8 cellular contexts compared by ENCODE assay signal in genomic region chr11:63999349-64000025, GRCh38. TPM values are rescaled to one million over a fixed set of nuclear protein-coding genes. Genes with fewer than 3 reads are reported as not detected.
DNase-seq lines count a peak whose midpoint lies in the region; ATAC-seq and TF ChIP-seq lines count a peak whose summit lies in the region.

No MANE protein-coding gene starts in this region.

- H3K36me3 Mint-ChIP-seq in activated naive CD8-positive, alpha-beta T cell treated with anti-CD3 and anti-CD28 coated beads, Interleukin-2, amount 10 ng/mL, durations not matched to agents 7 days and 5 days, result peaks cover 10% of the 10 kb centered on the region

- H3K4me3 ChIP-seq in Panc1 (ENCODE audit: low read depth in 2 of 2, low read length in 2 of 2) (no peak overlapping the region), iPS-20b (ENCODE audit: low read length) (peak overlapping the region; percentile 58; the same call in 1 of the 2 replicates)

- ATAC-seq in Panc1 (peak; percentile 64), GM21528 (IDR thresholded peaks at IDR 0.05; ENCODE audit: low FRiP score, unreplicated experiment) (no peak)
- peak; percentile 30 for ATAC-seq in activated naive CD8-positive, alpha-beta T cell treated with anti-CD3 and anti-CD28 coated beads, Interleukin-2, amount 10 ng/mL, durations not matched to agents 7 days and 5 days (ENCODE audit: low read depth)

- no peaks in the 10 kb centered on the region for H3K9me3 Mint-ChIP-seq in activated naive CD8-positive, alpha-beta T cell treated with anti-CD3 and anti-CD28 coated beads, Interleukin-2, amount 10 ng/mL, durations not matched to agents 7 days and 5 days

- POLR2A ChIA-PET in Panc1 (lab: Charles Lee), result interaction anchor here (0.7 kb wide), 1 partner anchor 38 kb away, joined by 3 read pairs; no protein-coding TSS in a partner anchor
- POLR2A ChIA-PET in activated naive CD8-positive, alpha-beta T cell treated with anti-CD3 and anti-CD28 coated beads, Interleukin-2, amount 10 ng/mL, durations not matched to agents 7 days and 5 days (lab: Charles Lee), result interaction anchor here (0.9 to 1.7 kb wide), 5 partner anchors 11 to 227 kb away, joined by 3 to 8 read pairs (median 3); partner anchors contain the start of gene NUDT22

- H3K4me3 Mint-ChIP-seq in activated naive CD8-positive, alpha-beta T cell treated with anti-CD3 and anti-CD28 coated beads, Interleukin-2, amount 10 ng/mL, durations not matched to agents 7 days and 5 days, result no peak overlapping the region

- no peaks in the 10 kb centered on the region for H3K9me3 ChIP-seq in Panc1 (ENCODE audit: control insufficient read depth, insufficient read depth, low read depth, low read length)
- no peaks in the 10 kb centered on the region for H3K9me3 ChIP-seq in iPS-20b (ENCODE audit: insufficient read depth, low read depth, low read length)

- H3K27ac Mint-ChIP-seq in activated naive CD8-positive, alpha-beta T cell treated with anti-CD3 and anti-CD28 coated beads, Interleukin-2, amount 10 ng/mL, durations not matched to agents 7 days and 5 days, result no peak overlapping the region

- DNase-seq in EH (ENCODE audit: low read depth) (peak; percentile 55), Panc1 (ENCODE audit: low read depth, low spot score) (no peak), NOMO-1 treated with dmso at 0.1 percent for 144 hours (lab: John Stamatoyannopoulos, UW; ENCODE audit: unreplicated experiment) (no peak), NCI-H774 (lab: John Stamatoyannopoulos, UW) (no peak)
- DNase-seq in activated naive CD8-positive, alpha-beta T cell treated with anti-CD3 and anti-CD28 coated beads, Interleukin-2, amount 10 ng/mL, durations not matched to agents 7 days and 5 days, result peak; percentile 60
- peak; percentile 63 to 69 for DNase-seq in stimulated activated CD4-positive, alpha-beta T cell treated with anti-CD3 and anti-CD28 coated beads, Interleukin-4, amount 100 ng/mL, for 4 hours

- H3K4me1 ChIP-seq in Panc1 (ENCODE audit: control insufficient read depth, insufficient read depth, low read length), result peaks cover 47% of the 10 kb centered on the region
- peaks cover 5% of the 10 kb centered on the region; the same call in 1 of the 2 replicates for H3K4me1 ChIP-seq in iPS-20b (ENCODE audit: insufficient read depth, low read length)

- H3K4me1 Mint-ChIP-seq in activated naive CD8-positive, alpha-beta T cell treated with anti-CD3 and anti-CD28 coated beads, Interleukin-2, amount 10 ng/mL, durations not matched to agents 7 days and 5 days, result peaks cover 5% of the 10 kb centered on the region

- H3K27ac ChIP-seq in Panc1 (ENCODE audit: low read length) (no peak overlapping the region), iPS-20b (ENCODE audit: low read length) (no peak overlapping the region)

- TF ChIP-seq CTCF in Panc1 (IDR thresholded peaks at IDR 0.05), result no peak

- intact Hi-C loops in Panc1 (cut with micrococcal nuclease; ENCODE audit: unreplicated experiment), result no loop called here

- in situ Hi-C loops in Panc1 (cut with HindIII; ENCODE audit: low pct_unique_long_range_greater_than_20kb, low sequenced_read_pairs), result loop anchor here (10.0 kb wide), 1 partner anchor 75 kb away; no protein-coding TSS in a partner anchor

- peaks cover 2% of the 10 kb centered on the region; the same call in 1 of the 2 replicates for H3K36me3 ChIP-seq in Panc1 (ENCODE audit: control insufficient read depth, insufficient read depth, low read length)
- H3K36me3 ChIP-seq in iPS-20b (ENCODE audit: insufficient read depth, low read depth, low read length), result peaks cover 34% of the 10 kb centered on the region

- H3K27me3 ChIP-seq in Panc1 (ENCODE audit: control insufficient read depth, insufficient read depth, low read length), result no peaks in the 10 kb centered on the region
- peaks cover 48% of the 10 kb centered on the region for H3K27me3 ChIP-seq in iPS-20b (ENCODE audit: insufficient read depth, low read length)

- CTCF ChIA-PET in Panc1 (lab: Charles Lee), result no interaction called here

- no peaks in the 10 kb centered on the region for H3K27me3 Mint-ChIP-seq in activated naive CD8-positive, alpha-beta T cell treated with anti-CD3 and anti-CD28 coated beads, Interleukin-2, amount 10 ng/mL, durations not matched to agents 7 days and 5 days

- no peak overlapping the region; the same call in 1 of the 2 replicates for H3K9ac ChIP-seq in iPS-20b (ENCODE audit: low read depth, low read length)

- BruUV-seq in Panc1 (replicated peaks; lab: Mats Ljungman, UMichigan), result no TSS peak

RNA-seq across cellular contexts. Expression of gene OTUB1, which starts 13.2 kb away (rescaled TPM):
- total RNA-seq in Panc1 (2021; ENCODE audit: unreplicated experiment), result 118 TPM
- polyA plus RNA-seq in Panc1 (2012; ENCODE audit: insufficient read length), result 169 TPM
- 10 to 100 TPM; 86.0 to 87.0 TPM for total RNA-seq in activated naive CD8-positive, alpha-beta T cell treated with anti-CD3 and anti-CD28 coated beads, Interleukin-2, amount 10 ng/mL, durations not matched to agents 7 days and 5 days

RNA-seq across cellular contexts. Expression of gene COX8A, which starts 25.1 kb away (rescaled TPM):
- total RNA-seq in Panc1 (2021; ENCODE audit: unreplicated experiment), result 613 TPM
- 788 TPM for polyA plus RNA-seq in Panc1 (2012; ENCODE audit: insufficient read length)
- 100 to 1,000 TPM; 379 to 420 TPM for total RNA-seq in activated naive CD8-positive, alpha-beta T cell treated with anti-CD3 and anti-CD28 coated beads, Interleukin-2, amount 10 ng/mL, durations not matched to agents 7 days and 5 days

RNA-seq across cellular contexts. Expression of gene FLRT1, which starts 36.2 kb away (rescaled TPM):
- total RNA-seq in Panc1 (2021; ENCODE audit: unreplicated experiment), result 0.51 TPM
- 1.9 TPM for polyA plus RNA-seq in Panc1 (2012; ENCODE audit: insufficient read length)
- total RNA-seq in activated naive CD8-positive, alpha-beta T cell treated with anti-CD3 and anti-CD28 coated beads, Interleukin-2, amount 10 ng/mL, durations not matched to agents 7 days and 5 days, result not detected

Comparison
In these comparisons a context has a peak if more than half of its experiments do, and no peak if none do; other contexts are left out.
1. DNase-seq: peak in EH (single experiment), activated naive CD8-positive, alpha-beta T cell treated with anti-CD3 and anti-CD28 coated beads, Interleukin-2, amount 10 ng/mL, durations not matched to agents 7 days and 5 days (single experiment) and stimulated activated CD4-positive, alpha-beta T cell treated with anti-CD3 and anti-CD28 coated beads, Interleukin-4, amount 100 ng/mL, for 4 hours (2 of 2); none in Panc1 (single experiment), NOMO-1 treated with dmso at 0.1 percent for 144 hours (single experiment) and NCI-H774 (single experiment).